38 cellular contexts compared by ENCODE assay signal in genomic region chr10:127227027-127227426, GRCh38. TPM values are rescaled to one million over a fixed set of nuclear protein-coding genes. Genes with fewer than 3 reads are reported as not detected.
"Had no signal": no experiment of that assay in that cellular context is flagged by ENCODE, and none has a peak within 500 bp of the region (broad histone marks: within the 10 kb centered on the region; RNA-seq: fewer than 3 reads in every experiment).

No MANE protein-coding gene starts in this region.

- H3K9me3 Mint-ChIP-seq: activated B cell treated with CpG ODN at 0.5 μM for 24 hours; activated CD4-positive, alpha-beta T cell treated with anti-CD3 and anti-CD28 coated beads, Interleukin-2, amount 10 ng/mL, durations not matched to agents 24 days and 14 days; activated CD8-positive, alpha-beta T cell treated with anti-CD3 and anti-CD28 coated beads for 36 hours; activated naive CD4-positive, alpha-beta T cell treated with anti-CD3 and anti-CD28 coated beads, Interleukin-2, amount 10 ng/mL, durations not matched to agents 7 days and 5 days; activated naive CD4-positive, alpha-beta T cell treated with anti-CD3 and anti-CD28 coated beads, Interleukin-2, amount 50 U/mL, for 24 hours; activated naive CD8-positive, alpha-beta T cell treated with anti-CD3 and anti-CD28 coated beads, Interleukin-2, amount 10 ng/mL, durations not matched to agents 7 days and 5 days; activated naive CD8-positive, alpha-beta T cell treated with anti-CD3 and anti-CD28 coated beads, Interleukin-2, amount 50 U/mL, for 24 hours; activated T-cell treated with anti-CD3 and anti-CD28 coated beads, Interleukin-2, amount 50 U/mL, for 4 hours; activated T-cell treated with anti-CD3 and anti-CD28 coated beads, Interleukin-2, amount 50 U/mL, for 72 hours; activated T-helper 1 cell treated with anti-CD3 and anti-CD28 coated beads, Interleukin-12 subunit alpha, Interleukin-12 subunit beta, Interleukin-2, Interleukin-4 antibody, amounts not matched to agents 30 ng/mL and 10 ng/mL and 1 ng/mL, durations not matched to agents 14 hours and 24 hours and 36 hours; activated T-helper 17 cell treated with anti-CD3 and anti-CD28 coated beads, Interleukin-2, amount 50 U/mL, for 72 hours; central memory CD8-positive, alpha-beta T cell; T-helper 1 cell treated with Interleukin-12 subunit alpha and Interleukin-12 subunit beta and Interleukin-4 antibody, amounts not matched to agents 30 μg/mL and 1 μg/mL, for 36 hours; T-helper 2 cell treated with Interferon-gamma antibody and Interleukin-4, amounts not matched to agents 5 μg/mL and 100 μg/mL, for 36 hours had no signal

- H3K27me3 ChIP-seq: ascending aorta, cardiac muscle cell had no signal

- DNase-seq: activated B cell treated with CpG ODN at 0.5 μM for 24 hours; activated CD4-positive, alpha-beta memory T cell treated with anti-CD3 and anti-CD28 coated beads for 36 hours; activated CD4-positive, alpha-beta T cell treated with anti-CD3 and anti-CD28 coated beads for 4 hours; activated CD4-positive, alpha-beta T cell treated with anti-CD3 and anti-CD28 coated beads, Interleukin-2, amount 10 ng/mL, durations not matched to agents 24 days and 14 days; activated CD4-positive, alpha-beta T cell treated with anti-CD3 and anti-CD28 coated beads, Interleukin-2, amount 50 U/mL, for 1 hour; activated CD4-positive, alpha-beta T cell treated with anti-CD3 and anti-CD28 coated beads, Interleukin-2, amount 50 U/mL, for 4 hours; activated CD4-positive, CD25-positive, alpha-beta regulatory T cell treated with anti-CD3 and anti-CD28 coated beads, Interleukin-2, amount 50 U/mL, for 72 hours; activated CD8-positive, alpha-beta memory T cell treated with anti-CD3 and anti-CD28 coated beads, Interleukin-2, amount 50 U/mL, for 4 hours; activated CD8-positive, alpha-beta T cell treated with anti-CD3 and anti-CD28 coated beads for 36 hours; activated effector memory CD4-positive, alpha-beta T cell treated with anti-CD3 and anti-CD28 coated beads, Interleukin-2, amount 50 U/mL, for 16 hours; activated naive CD4-positive, alpha-beta T cell treated with anti-CD3 and anti-CD28 coated beads, Interleukin-2, amount 10 ng/mL, durations not matched to agents 7 days and 5 days; activated naive CD4-positive, alpha-beta T cell treated with Interleukin-2 at 50 U/mL for 16 hours; activated naive CD8-positive, alpha-beta T cell treated with anti-CD3 and anti-CD28 coated beads, Interleukin-2, amount 10 ng/mL, durations not matched to agents 7 days and 5 days; activated naive CD8-positive, alpha-beta T cell treated with anti-CD3 and anti-CD28 coated beads, Interleukin-2, amount 50 U/mL, for 24 hours; activated T-cell treated with anti-CD3 and anti-CD28 coated beads for 4 hours; activated T-cell treated with anti-CD3 and anti-CD28 coated beads, Interleukin-2, amount 50 U/mL, for 1 hour; activated T-cell treated with anti-CD3 and anti-CD28 coated beads, Interleukin-2, amount 50 U/mL, for 4 hours; activated T-cell treated with anti-CD3 and anti-CD28 coated beads, Interleukin-2, amount 50 U/mL, for 72 hours; amygdala; anterior cingulate cortex; caudate nucleus; cerebellar nuclear complex; T-helper 1 cell; T-helper 2 cell; T-helper 9 cell had no signal

- H3K9me3 ChIP-seq: ascending aorta had no signal

- H3K36me3 Mint-ChIP-seq: activated CD4-positive, alpha-beta memory T cell treated with anti-CD3 and anti-CD28 coated beads for 36 hours; activated naive CD4-positive, alpha-beta T cell treated with anti-CD3 and anti-CD28 coated beads, Interleukin-2, amount 10 ng/mL, durations not matched to agents 7 days and 5 days; activated naive CD4-positive, alpha-beta T cell treated with anti-CD3 and anti-CD28 coated beads, Interleukin-2, amount 50 U/mL, for 24 hours; activated naive CD8-positive, alpha-beta T cell; activated naive CD8-positive, alpha-beta T cell treated with anti-CD3 and anti-CD28 coated beads, Interleukin-2, amount 10 ng/mL, durations not matched to agents 7 days and 5 days; brain had no signal

- H3K36me3 ChIP-seq: ascending aorta, cardiac muscle cell had no signal

- ATAC-seq: activated CD8-positive, alpha-beta T cell treated with anti-CD3 and anti-CD28 coated beads for 36 hours; activated naive CD8-positive, alpha-beta T cell treated with anti-CD3 and anti-CD28 coated beads, Interleukin-2, amount 50 U/mL, for 24 hours; activated T-cell treated with anti-CD3 and anti-CD28 coated beads, Interleukin-2, amount 50 U/mL, for 4 hours; activated T-cell treated with anti-CD3 and anti-CD28 coated beads, Interleukin-2, amount 50 U/mL, for 72 hours; activated T-helper 17 cell treated with anti-CD3 and anti-CD28 coated beads, Interleukin-2, amount 50 U/mL, for 72 hours had no signal

- H3K4me3 ChIP-seq: cardiac muscle cell had no signal

- H3K27ac Mint-ChIP-seq: activated B cell treated with CpG ODN at 0.5 μM for 24 hours; activated CD4-positive, alpha-beta memory T cell treated with anti-CD3 and anti-CD28 coated beads for 36 hours; activated CD4-positive, alpha-beta T cell treated with anti-CD3 and anti-CD28 coated beads, Interleukin-2, amount 10 ng/mL, durations not matched to agents 24 days and 14 days; activated CD8-positive, alpha-beta T cell treated with anti-CD3 and anti-CD28 coated beads for 36 hours; activated naive CD4-positive, alpha-beta T cell treated with anti-CD3 and anti-CD28 coated beads, Interleukin-2, amount 10 ng/mL, durations not matched to agents 7 days and 5 days; activated naive CD4-positive, alpha-beta T cell treated with anti-CD3 and anti-CD28 coated beads, Interleukin-2, amount 50 U/mL, for 24 hours; activated naive CD8-positive, alpha-beta T cell; activated naive CD8-positive, alpha-beta T cell treated with anti-CD3 and anti-CD28 coated beads, Interleukin-2, amount 10 ng/mL, durations not matched to agents 7 days and 5 days; activated naive CD8-positive, alpha-beta T cell treated with anti-CD3 and anti-CD28 coated beads, Interleukin-2, amount 50 U/mL, for 24 hours; activated T-cell treated with anti-CD3 and anti-CD28 coated beads, Interleukin-2, amount 50 U/mL, for 72 hours; activated T-helper 1 cell treated with anti-CD3 and anti-CD28 coated beads, Interleukin-12 subunit alpha, Interleukin-12 subunit beta, Interleukin-2, Interleukin-4 antibody, amounts not matched to agents 30 ng/mL and 10 ng/mL and 1 ng/mL, durations not matched to agents 14 hours and 24 hours and 36 hours; activated T-helper 17 cell treated with anti-CD3 and anti-CD28 coated beads, Interleukin-2, amount 50 U/mL, for 72 hours; brain; T-helper 1 cell treated with Interleukin-12 subunit alpha and Interleukin-12 subunit beta and Interleukin-4 antibody, amounts not matched to agents 30 μg/mL and 1 μg/mL, for 36 hours; T-helper 2 cell treated with Interferon-gamma antibody and Interleukin-4, amounts not matched to agents 5 μg/mL and 100 μg/mL, for 36 hours had no signal

- H3K27ac ChIP-seq: cardiac muscle cell, VCaP had no signal

- H3K4me1 Mint-ChIP-seq: activated B cell treated with CpG ODN at 0.5 μM for 24 hours; activated CD4-positive, alpha-beta T cell treated with anti-CD3 and anti-CD28 coated beads, Interleukin-2, amount 10 ng/mL, durations not matched to agents 24 days and 14 days; activated naive CD4-positive, alpha-beta T cell treated with anti-CD3 and anti-CD28 coated beads, Interleukin-2, amount 10 ng/mL, durations not matched to agents 7 days and 5 days; activated naive CD4-positive, alpha-beta T cell treated with anti-CD3 and anti-CD28 coated beads, Interleukin-2, amount 50 U/mL, for 24 hours; activated naive CD8-positive, alpha-beta T cell treated with anti-CD3 and anti-CD28 coated beads, Interleukin-2, amount 10 ng/mL, durations not matched to agents 7 days and 5 days; activated naive CD8-positive, alpha-beta T cell treated with anti-CD3 and anti-CD28 coated beads, Interleukin-2, amount 50 U/mL, for 24 hours; activated T-helper 17 cell treated with anti-CD3 and anti-CD28 coated beads, Interleukin-2, amount 50 U/mL, for 72 hours; central memory CD8-positive, alpha-beta T cell had no signal

- H3K4me3 Mint-ChIP-seq: activated B cell treated with CpG ODN at 0.5 μM for 24 hours; activated CD4-positive, alpha-beta memory T cell treated with anti-CD3 and anti-CD28 coated beads for 36 hours; activated CD4-positive, alpha-beta T cell treated with anti-CD3 and anti-CD28 coated beads, Interleukin-2, amount 10 ng/mL, durations not matched to agents 24 days and 14 days; activated CD8-positive, alpha-beta T cell treated with anti-CD3 and anti-CD28 coated beads for 36 hours; activated naive CD4-positive, alpha-beta T cell treated with anti-CD3 and anti-CD28 coated beads, Interleukin-2, amount 10 ng/mL, durations not matched to agents 7 days and 5 days; activated naive CD4-positive, alpha-beta T cell treated with anti-CD3 and anti-CD28 coated beads, Interleukin-2, amount 50 U/mL, for 24 hours; activated naive CD8-positive, alpha-beta T cell; activated naive CD8-positive, alpha-beta T cell treated with anti-CD3 and anti-CD28 coated beads, Interleukin-2, amount 10 ng/mL, durations not matched to agents 7 days and 5 days; activated naive CD8-positive, alpha-beta T cell treated with anti-CD3 and anti-CD28 coated beads, Interleukin-2, amount 50 U/mL, for 24 hours; activated T-cell treated with anti-CD3 and anti-CD28 coated beads, Interleukin-2, amount 50 U/mL, for 4 hours; activated T-cell treated with anti-CD3 and anti-CD28 coated beads, Interleukin-2, amount 50 U/mL, for 72 hours; activated T-helper 1 cell treated with anti-CD3 and anti-CD28 coated beads, Interleukin-12 subunit alpha, Interleukin-12 subunit beta, Interleukin-2, Interleukin-4 antibody, amounts not matched to agents 30 ng/mL and 10 ng/mL and 1 ng/mL, durations not matched to agents 14 hours and 24 hours and 36 hours; activated T-helper 17 cell treated with anti-CD3 and anti-CD28 coated beads, Interleukin-2, amount 50 U/mL, for 72 hours; brain; central memory CD8-positive, alpha-beta T cell; T-helper 1 cell treated with Interleukin-12 subunit alpha and Interleukin-12 subunit beta and Interleukin-4 antibody, amounts not matched to agents 30 μg/mL and 1 μg/mL, for 36 hours; T-helper 2 cell treated with Interferon-gamma antibody and Interleukin-4, amounts not matched to agents 5 μg/mL and 100 μg/mL, for 36 hours had no signal

- H3K27me3 Mint-ChIP-seq: activated B cell treated with CpG ODN at 0.5 μM for 24 hours; activated naive CD4-positive, alpha-beta T cell treated with anti-CD3 and anti-CD28 coated beads, Interleukin-2, amount 10 ng/mL, durations not matched to agents 7 days and 5 days; activated naive CD8-positive, alpha-beta T cell treated with anti-CD3 and anti-CD28 coated beads, Interleukin-2, amount 50 U/mL, for 24 hours; central memory CD8-positive, alpha-beta T cell had no signal

RNA-seq across cellular contexts. Expression of gene INSYN2A, which starts 30.6 kb away (rescaled TPM):
- total RNA-seq: activated B cell treated with CpG ODN at 0.5 μM for 24 hours; activated CD4-positive, alpha-beta memory T cell treated with anti-CD3 and anti-CD28 coated beads for 36 hours; activated CD4-positive, alpha-beta T cell treated with anti-CD3 and anti-CD28 coated beads, Interleukin-2, amount 10 ng/mL, durations not matched to agents 24 days and 14 days; activated CD8-positive, alpha-beta memory T cell treated with anti-CD3 and anti-CD28 coated beads for 36 hours; activated CD8-positive, alpha-beta T cell treated with anti-CD3 and anti-CD28 coated beads for 36 hours; activated naive CD8-positive, alpha-beta T cell treated with anti-CD3 and anti-CD28 coated beads, Interleukin-2, amount 10 ng/mL, durations not matched to agents 7 days and 5 days; activated T-cell treated with anti-CD3 and anti-CD28 coated beads, Interleukin-2, amount 50 U/mL, for 4 hours; activated T-cell treated with anti-CD3 and anti-CD28 coated beads, Interleukin-2, amount 50 U/mL, for 72 hours; activated T-helper 1 cell treated with anti-CD3 and anti-CD28 coated beads, Interleukin-12 subunit alpha, Interleukin-12 subunit beta, Interleukin-2, Interleukin-4 antibody, amounts not matched to agents 30 ng/mL and 10 ng/mL and 1 ng/mL, durations not matched to agents 14 hours and 24 hours and 36 hours; activated T-helper 17 cell treated with anti-CD3 and anti-CD28 coated beads, Interleukin-2, amount 50 U/mL, for 72 hours; ascending aorta; bronchial epithelial cell; cardiac muscle cell had no signal
